Comparison of ENCODE assay signal across 9 cellular contexts in the genomic region with DNA sequence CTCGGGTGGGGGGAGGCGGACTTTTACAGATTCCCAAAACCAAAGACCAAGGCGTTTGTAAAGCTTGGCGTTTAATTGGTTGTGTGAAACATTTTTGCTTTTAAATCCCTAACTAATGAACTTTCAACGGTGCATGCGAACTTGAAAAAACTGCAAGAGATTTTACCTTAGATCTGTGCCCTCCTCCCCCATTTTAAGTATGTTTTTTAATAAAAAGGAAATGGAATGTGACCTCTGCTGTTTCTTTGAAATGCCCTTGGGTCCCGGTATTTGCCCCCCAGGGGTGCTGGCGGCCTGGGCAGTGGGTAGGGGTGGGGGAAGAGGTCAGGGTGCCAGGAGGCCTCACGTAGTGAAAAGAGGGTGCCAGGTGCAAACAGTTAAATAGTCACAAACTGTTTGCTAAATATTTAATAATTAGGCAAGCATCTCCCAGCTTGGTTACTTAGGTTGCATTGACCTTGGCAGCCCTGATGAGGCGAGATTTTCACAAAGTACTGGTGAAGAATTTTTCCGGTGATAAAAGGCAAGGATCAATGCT.
DNase-seq lines count a peak whose midpoint lies in the region; TF ChIP-seq lines count a peak whose summit lies in the region.
"Had no signal": no experiment of that assay in that cellular context is flagged by ENCODE, and none has a peak within 500 bp of the region (broad histone marks: within the 10 kb centered on the region; RNA-seq: fewer than 3 reads in every experiment).

No MANE protein-coding gene starts in this region.

- H3K27me3 ChIP-seq in cardiac muscle cell: peaks cover 79% of the 10 kb centered on the region
- peaks cover 7% of the 10 kb centered on the region for H3K27me3 ChIP-seq in colonic mucosa
- H3K27me3 ChIP-seq in muscle layer of duodenum (ENCODE audit: low read depth, low read length): peaks cover 10% of the 10 kb centered on the region
- peaks cover 36% of the 10 kb centered on the region for H3K27me3 ChIP-seq in osteoblast (ENCODE audit: insufficient read depth, low read length)

- H3K27ac ChIP-seq in cardiac muscle cell (no peak overlapping the region), colonic mucosa (peak overlapping the region; percentile 73), muscle layer of duodenum (ENCODE audit: low read length) (peak overlapping the region; percentile 70), urinary bladder (ENCODE audit: low read depth) (no peak overlapping the region), osteoblast (ENCODE audit: low read depth, low read length) (no peak overlapping the region)
- H3K27ac ChIP-seq: neutrophil had no signal

- 14% methylated on average over 11 of the region's 11 CpGs for WGBS in urinary bladder

- no peak overlapping the region for H2AFZ ChIP-seq in osteoblast (ENCODE audit: low read length)

- H3K9me3 ChIP-seq in cardiac muscle cell (ENCODE audit: low read depth): no peaks in the 10 kb centered on the region
- no peaks in the 10 kb centered on the region for H3K9me3 ChIP-seq in colonic mucosa
- no peaks in the 10 kb centered on the region for H3K9me3 ChIP-seq in muscle layer of duodenum (ENCODE audit: control insufficient read depth in 1 of 2, low read length in 2 of 2)
- H3K9me3 ChIP-seq in osteoblast (ENCODE audit: low read depth, low read length): no peaks in the 10 kb centered on the region
- H3K9me3 ChIP-seq: neutrophil had no signal

- TF ChIP-seq CTCF in cardiac muscle cell (IDR thresholded peaks at IDR 0.05; ENCODE audit: low read depth, low read length): no peak
- TF ChIP-seq CTCF in colonic mucosa (IDR thresholded peaks at IDR 0.05): no peak
- TF ChIP-seq CTCF in osteoblast (IDR thresholded peaks at IDR 0.05; ENCODE audit: extremely low read depth, low read depth, low read length): no peak

- H3K9ac ChIP-seq in colonic mucosa (ENCODE audit: low read depth in 2 of 2, low read length in 2 of 2): peak overlapping the region; percentile 60 to 69

- DNase-seq in cardiac muscle cell (ENCODE audit: low read depth in 1 of 2, low spot score in 1 of 2) (no peak), cardiac septum (ENCODE audit: low spot score) (no peak), colonic mucosa (no peak), posterior cingulate gyrus (no peak), osteoblast (ENCODE audit: insufficient read length, low spot score, missing footprints) (no peak), NCI-H2029 (lab: John Stamatoyannopoulos, UW) (no peak)

- H3K4me3 ChIP-seq in cardiac muscle cell (peak overlapping the region; percentile 48), colonic mucosa (peak overlapping the region; percentile 57), muscle layer of duodenum (ENCODE audit: low read depth in 1 of 2, low read length in 2 of 2) (peak overlapping the region; percentile 43 to 81), urinary bladder (ENCODE audit: low read depth, low read length) (peak overlapping the region; percentile 34), osteoblast (ENCODE audit: insufficient read depth, low read length) (no peak overlapping the region)

- H3K36me3 ChIP-seq in cardiac muscle cell (no peaks in the 10 kb centered on the region), colonic mucosa (no peaks in the 10 kb centered on the region), muscle layer of duodenum (ENCODE audit: control insufficient read depth in 1 of 2, insufficient read depth in 2 of 2, low read length in 2 of 2) (no peaks in the 10 kb centered on the region), urinary bladder (ENCODE audit: insufficient read depth) (no peaks in the 10 kb centered on the region), osteoblast (ENCODE audit: insufficient read depth, low read length) (no peaks in the 10 kb centered on the region)
- H3K36me3 ChIP-seq: neutrophil had no signal

- H3K4me1 ChIP-seq in cardiac muscle cell (ENCODE audit: low read depth) (peaks cover 5% of the 10 kb centered on the region), colonic mucosa (no peaks in the 10 kb centered on the region), muscle layer of duodenum (ENCODE audit: control insufficient read depth in 1 of 2, insufficient read depth in 2 of 2, low read length in 2 of 2) (peaks cover 0 to 9% of the 10 kb centered on the region in 2 donors), urinary bladder (ENCODE audit: insufficient read depth) (no peaks in the 10 kb centered on the region), osteoblast (ENCODE audit: insufficient read depth, low read length) (no peaks in the 10 kb centered on the region)

- no peaks in the 10 kb centered on the region for H4K20me1 ChIP-seq in osteoblast (ENCODE audit: insufficient read depth, low read length)

- no peak overlapping the region for H3K4me2 ChIP-seq in osteoblast (ENCODE audit: insufficient read depth, low read length)

- H3K79me2 ChIP-seq in osteoblast (ENCODE audit: insufficient read depth, low read length): no peaks in the 10 kb centered on the region

- intact Hi-C loops in cardiac septum (cut with DNase I): loop anchor here (5.0 kb wide), 1 partner anchor 338 kb away; no protein-coding TSS in a partner anchor
- intact Hi-C loops in colonic mucosa (cut with DNase I): loop anchor here (5.0 to 10.0 kb wide), 2 partner anchors 70 to 113 kb away; no protein-coding TSS in a partner anchor
- intact Hi-C loops in posterior cingulate gyrus (cut with DNase I): loop anchor here (5.0 to 10.0 kb wide), 2 partner anchors 348 to 580 kb away; no protein-coding TSS in a partner anchor

Comparison
In these comparisons a context has a peak if more than half of its experiments do, and no peak if none do; other contexts are left out.
1. H3K27ac ChIP-seq: peak in colonic mucosa (single experiment) and muscle layer of duodenum (single experiment); none in cardiac muscle cell (single experiment), urinary bladder (single experiment) and osteoblast (single experiment).